ENCODE assay signal across 8 cellular contexts in the genomic region with DNA sequence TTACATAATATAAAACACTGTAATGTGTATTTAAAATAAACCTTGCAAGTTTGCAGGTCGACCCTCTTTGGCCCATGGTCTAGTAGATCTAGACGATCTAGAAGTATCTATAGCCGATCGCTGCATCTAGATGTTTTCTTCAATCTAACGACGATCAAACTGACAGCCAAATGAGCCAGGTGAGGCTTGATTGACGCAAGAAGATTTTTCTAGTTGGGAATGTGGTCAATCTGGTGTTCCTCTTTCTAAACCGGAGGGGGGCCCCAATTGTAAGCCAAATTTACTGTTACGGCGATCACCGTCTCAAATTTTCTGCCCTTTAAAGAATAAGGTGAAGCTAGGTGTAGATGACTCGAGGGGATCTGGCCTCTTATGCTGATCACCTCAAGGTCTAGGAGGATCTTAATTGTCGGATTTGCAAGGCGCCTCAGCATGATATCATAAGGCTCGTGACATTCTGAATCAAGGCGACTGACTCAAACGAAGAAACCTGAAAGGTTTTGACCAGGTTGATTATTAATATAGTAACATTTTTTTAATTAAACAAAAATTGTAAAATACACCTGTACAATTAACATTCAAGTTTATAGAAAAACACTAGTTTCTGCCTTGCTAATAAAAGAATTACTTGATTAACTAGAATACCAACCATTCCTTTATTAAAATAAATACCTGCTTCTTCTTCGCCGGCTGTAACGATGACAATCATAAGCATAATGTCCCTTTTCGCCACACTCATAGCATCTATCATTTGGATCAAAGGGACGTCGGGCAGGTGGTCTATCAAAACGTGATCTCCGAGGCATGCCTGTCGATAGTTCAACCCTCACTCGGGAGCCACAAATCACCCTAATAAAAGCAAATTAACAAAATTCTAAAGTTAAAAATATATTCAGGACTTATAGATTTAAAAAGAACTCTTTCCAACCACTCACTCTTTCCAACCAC. TPM values are rescaled to one million over a fixed set of nuclear protein-coding genes. Genes with fewer than 3 reads are reported as not detected.
DNase-seq lines count a peak whose midpoint lies in the region; ATAC-seq and TF ChIP-seq lines count a peak whose summit lies in the region.

No MANE protein-coding gene starts in this region.

- H3K27ac Mint-ChIP-seq in activated CD4-positive, alpha-beta T cell treated with anti-CD3 and anti-CD28 coated beads for 36 hours, result peak overlapping the region; percentile 100
- peak overlapping the region; percentile 83 for H3K27ac Mint-ChIP-seq in activated B cell treated with CpG ODN at 0.5 μM for 24 hours

- H3K4me3 ChIP-seq in iPS-11a (ENCODE audit: low read depth, low read length), result peak overlapping the region; percentile 99
- H3K4me3 ChIP-seq in stomach, result peak overlapping the region; percentile 68 to 89 (median 80)

- H3K4me1 ChIP-seq in stomach, result peaks cover 27 to 73% (median 52%) of the 10 kb centered on the region in 4 donors

- intact Hi-C loops in activated CD4-positive, alpha-beta T cell treated with anti-CD3 and anti-CD28 coated beads for 36 hours (cut with DNase I, micrococcal nuclease), result loop anchor here in 1 of 2 experiments (10.0 kb wide), 2 partner anchors 376 to 434 kb away; a partner anchor contains a TSS
- intact Hi-C loops in activated B cell treated with CpG ODN at 0.5 μM for 24 hours (cut with micrococcal nuclease) (no loop called here), stomach (cut with DNase I; ENCODE audit: low total_unique reads) (no loop called here)

- H3K4me1 Mint-ChIP-seq in activated CD4-positive, alpha-beta T cell treated with anti-CD3 and anti-CD28 coated beads for 36 hours, result peaks cover 69% of the 10 kb centered on the region
- peaks cover 74% of the 10 kb centered on the region for H3K4me1 Mint-ChIP-seq in activated B cell treated with CpG ODN at 0.5 μM for 24 hours

- CTCF ChIA-PET in activated CD4-positive, alpha-beta T cell treated with anti-CD3 and anti-CD28 coated beads for 36 hours (lab: Charles Lee), result interaction anchor here (0.6 to 2.6 kb wide), 6 partner anchors 15 to 236 kb away, joined by 3 to 10 read pairs (median 4); a partner anchor contains a TSS
- CTCF ChIA-PET in activated B cell treated with CpG ODN at 0.5 μM for 24 hours (lab: Charles Lee), result interaction anchor here (2.0 kb wide), 1 partner anchor 168 kb away, joined by 9 read pairs; no protein-coding TSS in a partner anchor

- H3K4me3 Mint-ChIP-seq in activated CD4-positive, alpha-beta T cell treated with anti-CD3 and anti-CD28 coated beads for 36 hours, result peak overlapping the region; percentile 94
- H3K4me3 Mint-ChIP-seq in activated B cell treated with CpG ODN at 0.5 μM for 24 hours, result peak overlapping the region; percentile 98

- TF ChIP-seq EP300 in stomach (IDR thresholded peaks at IDR 0.05), result no peak

- no peak for ATAC-seq in activated CD4-positive, alpha-beta T cell treated with anti-CD3 and anti-CD28 coated beads for 36 hours
- no peak for ATAC-seq in activated B cell treated with CpG ODN at 0.5 μM for 24 hours (ENCODE audit: low read depth)
- no peak for ATAC-seq in HG03159 (IDR thresholded peaks at IDR 0.05; ENCODE audit: unreplicated experiment)
- no peak for ATAC-seq in GM21825 (IDR thresholded peaks at IDR 0.05; ENCODE audit: unreplicated experiment)

- TF ChIP-seq POLR2A in stomach (IDR thresholded peaks at IDR 0.05), result no peak

- peak overlapping the region in 3 of 5 donors; percentile 11 to 100 (median 99) for H3K27ac ChIP-seq in stomach

- H3K27me3 ChIP-seq in stomach, result no peaks in the 10 kb centered on the region

- H3K9me3 ChIP-seq in stomach, result no peaks in the 10 kb centered on the region

- no peak for TF ChIP-seq CTCF in activated B cell treated with CpG ODN at 0.5 μM for 24 hours (IDR thresholded peaks at IDR 0.05)
- TF ChIP-seq CTCF in stomach (IDR thresholded peaks at IDR 0.05), result no peak

- peak; percentile 39 for DNase-seq in activated CD4-positive, alpha-beta T cell treated with anti-CD3 and anti-CD28 coated beads for 36 hours
- DNase-seq in activated CD4-positive, alpha-beta T cell treated with anti-CD3 and anti-CD28 coated beads for 4 hours, result no peak
- no peak for DNase-seq in activated B cell treated with CpG ODN at 0.5 μM for 24 hours
- DNase-seq in stomach, result no peak
- no peak for DNase-seq in A172 (ENCODE audit: low spot score)

- H3K36me3 ChIP-seq in stomach, result peaks cover 54 to 55% (median 54%) of the 10 kb centered on the region in 4 donors

- POLR2A ChIA-PET in activated CD4-positive, alpha-beta T cell treated with anti-CD3 and anti-CD28 coated beads for 36 hours (lab: Charles Lee), result interaction anchor here (0.7 kb wide), 1 partner anchor 15 kb away, joined by 3 read pairs; no protein-coding TSS in a partner anchor
- POLR2A ChIA-PET in activated B cell treated with CpG ODN at 0.5 μM for 24 hours (lab: Charles Lee), result interaction anchor here (0.6 to 2.5 kb wide), 3 partner anchors 11 to 58 kb away, joined by 3 to 11 read pairs (median 3); no protein-coding TSS in a partner anchor

- 29 to 45% (median 38%) methylated on average over 27 of the region's 27 CpGs for WGBS in stomach, 5 donors

- H3K36me3 Mint-ChIP-seq in activated CD4-positive, alpha-beta T cell treated with anti-CD3 and anti-CD28 coated beads for 36 hours (ENCODE audit: low read depth), result peaks cover 65% of the 10 kb centered on the region
- H3K36me3 Mint-ChIP-seq in activated B cell treated with CpG ODN at 0.5 μM for 24 hours (ENCODE audit: low read depth), result peaks cover 69% of the 10 kb centered on the region

- H3K9me3 Mint-ChIP-seq in activated CD4-positive, alpha-beta T cell treated with anti-CD3 and anti-CD28 coated beads for 36 hours (ENCODE audit: low read depth), result no peaks in the 10 kb centered on the region
- no peaks in the 10 kb centered on the region for H3K9me3 Mint-ChIP-seq in activated B cell treated with CpG ODN at 0.5 μM for 24 hours

- H3K27me3 Mint-ChIP-seq in activated CD4-positive, alpha-beta T cell treated with anti-CD3 and anti-CD28 coated beads for 36 hours, result no peaks in the 10 kb centered on the region
- no peaks in the 10 kb centered on the region for H3K27me3 Mint-ChIP-seq in activated B cell treated with CpG ODN at 0.5 μM for 24 hours

RNA-seq across cellular contexts. Expression of a gene that starts 2.0 kb away (rescaled TPM):
- 100 to 1,000 TPM; 194 to 309 TPM for total RNA-seq in activated CD4-positive, alpha-beta T cell treated with anti-CD3 and anti-CD28 coated beads for 36 hours
- 247 and 254 TPM in 2 replicates for total RNA-seq in activated B cell treated with CpG ODN at 0.5 μM for 24 hours
- 100 to 1,000 TPM in 2 of 5 donors, 10 to 100 TPM in 3; 57.9 to 163 (median 97.5) TPM for total RNA-seq in stomach
- 100 to 1,000 TPM in 1 of 3 donors, 10 to 100 TPM in 2; 83.7 to 122 (median 88.4) TPM for polyA plus RNA-seq in stomach
- 298 and 318 TPM in 2 replicates for total RNA-seq in A172 (2014; rRNA removed; shearing (Covaris generic))

RNA-seq across cellular contexts. Expression of a gene that starts 28.9 kb away (rescaled TPM):
- 10 to 100 TPM; 28.4 to 31.6 TPM for total RNA-seq in activated CD4-positive, alpha-beta T cell treated with anti-CD3 and anti-CD28 coated beads for 36 hours
- 16.6 and 17.2 TPM in 2 replicates for total RNA-seq in activated B cell treated with CpG ODN at 0.5 μM for 24 hours
- total RNA-seq in stomach, result 1 to 10 TPM in 2 of 5 donors, under 1 TPM in 1, not detected in 2; 0.58 to 8.3 (median 4.5) TPM
- 10 to 100 TPM in 2 of 3 donors, 1 to 10 TPM in 1; 7.9 to 14.0 (median 11.8) TPM for polyA plus RNA-seq in stomach
- 22.0 and 30.1 TPM in 2 replicates for total RNA-seq in A172 (2014; rRNA removed; shearing (Covaris generic))
